Comparison of ENCODE assay signal across 8 cellular contexts in the genomic region with DNA sequence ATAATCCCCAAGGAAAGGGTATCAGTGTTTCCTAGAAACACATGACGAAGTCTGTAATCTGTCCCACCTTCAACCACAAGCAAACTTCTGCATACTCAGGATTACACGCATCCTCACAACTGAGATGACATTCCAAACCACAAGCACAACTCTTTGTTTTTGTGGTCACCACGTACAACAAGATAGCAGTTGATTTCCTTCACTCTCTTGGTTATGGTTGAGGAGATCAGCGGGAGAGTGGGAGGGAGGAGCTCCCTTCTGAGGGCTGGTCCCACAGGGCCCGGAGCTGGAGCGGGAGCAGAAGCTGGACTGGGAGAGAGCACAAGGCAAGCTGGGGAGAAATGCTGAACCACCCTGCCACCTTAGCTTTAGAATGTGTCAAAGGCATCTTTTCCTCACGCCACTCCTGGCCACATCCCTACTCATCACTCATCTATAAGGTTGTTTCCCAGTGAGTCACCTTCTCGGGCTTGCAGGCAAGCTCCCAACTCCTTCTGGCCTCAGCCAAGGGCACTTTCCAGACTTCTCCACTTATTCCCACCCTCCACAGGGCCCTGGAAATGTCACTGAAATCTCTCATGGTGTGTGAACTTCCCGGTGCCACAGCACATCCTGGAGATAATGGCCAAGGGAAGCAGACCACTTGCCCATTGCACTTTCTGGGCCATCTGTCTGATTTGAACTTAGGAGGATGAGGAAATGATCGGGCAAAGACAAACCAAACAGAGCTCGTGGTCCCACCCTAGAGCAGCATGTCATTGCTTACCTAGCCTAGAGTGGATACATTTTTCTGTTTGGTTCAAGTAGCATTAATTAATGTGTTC.
DNase-seq lines count a peak whose midpoint lies in the region; TF ChIP-seq lines count a peak whose summit lies in the region.
"Had no signal": no experiment of that assay in that cellular context is flagged by ENCODE, and none has a peak within 500 bp of the region (broad histone marks: within the 10 kb centered on the region; RNA-seq: fewer than 3 reads in every experiment).

No MANE protein-coding gene starts in this region.

- TF ChIP-seq CTCF in RWPE1 (conservative IDR thresholded peaks at IDR 0.05; ENCODE audit: low read depth), result no peak
- no peak for TF ChIP-seq CTCF in epithelial cell of esophagus (IDR thresholded peaks at IDR 0.05; ENCODE audit: insufficient read depth, low read depth, low read length, missing control alignments)

- POLR2A ChIA-PET in RWPE1 (lab: Yijun Ruan, JAX; ENCODE audit: low non-redundant PET) (interaction anchor here (0.6 kb wide), 1 partner anchor 337 kb away, joined by 3 read pairs; no protein-coding TSS in a partner anchor), HEK293T (lab: Yijun Ruan, JAX) (no interaction called here)

- DNase-seq in GM04504 (ENCODE audit: low read depth), result peak; percentile 67
- DNase-seq in RWPE1 (ENCODE audit: low spot score), result peak; percentile 85
- DNase-seq in epithelial cell of esophagus (ENCODE audit: low read depth), result peak; percentile 96
- DNase-seq in skeletal muscle cell (ENCODE audit: low read depth), result peak; percentile 54
- no peak for DNase-seq in activated CD4-positive, alpha-beta T cell treated with anti-CD3 and anti-CD28 coated beads, Interleukin-2, amount 50 U/mL, for 4 hours
- DNase-seq in NCI-H748 treated with DMSO at 0.1 percent for 48 hours (lab: John Stamatoyannopoulos, UW), result no peak
- DNase-seq in HEK293T (ENCODE audit: extremely low spot score), result no peak
- DNase-seq: stimulated activated naive CD4-positive, alpha-beta T cell had no signal

- no peak overlapping the region for H3K4me3 ChIP-seq in epithelial cell of esophagus (ENCODE audit: low read length)
- H3K4me3 ChIP-seq in skeletal muscle cell (ENCODE audit: low read depth, low read length), result no peak overlapping the region

- peak overlapping the region; percentile 66 for H3K27ac ChIP-seq in RWPE1

- CTCF ChIA-PET in RWPE1 (lab: Yijun Ruan, JAX) (interaction anchor here (0.6 kb wide), 3 partner anchors 24 to 274 kb away, joined by 3 to 4 read pairs (median 3); no protein-coding TSS in a partner anchor), HEK293T (lab: Yijun Ruan, JAX) (no interaction called here)

TF ChIP-seq in HEK293T, 16 proteins besides CTCF, POLR2A, EP300 and RAD21:
- TF ChIP-seq CTBP1 (IDR thresholded peaks at IDR 0.05; ENCODE audit: borderline replicate concordance), result no peak
- no peak for TF ChIP-seq ELF4 (IDR thresholded peaks at IDR 0.05)
- TF ChIP-seq HDGF (IDR thresholded peaks at IDR 0.05; ENCODE audit: borderline replicate concordance), result no peak
- no peak for TF ChIP-seq LEF1 (IDR thresholded peaks at IDR 0.05; ENCODE audit: borderline replicate concordance)

Comparison
In these comparisons a context has a peak if more than half of its experiments do, and no peak if none do; other contexts are left out.
1. DNase-seq: peak in GM04504 (single experiment), RWPE1 (single experiment), epithelial cell of esophagus (single experiment) and skeletal muscle cell (single experiment); none in activated CD4-positive, alpha-beta T cell treated with anti-CD3 and anti-CD28 coated beads, Interleukin-2, amount 50 U/mL, for 4 hours (0 of 2), NCI-H748 treated with DMSO at 0.1 percent for 48 hours (single experiment) and HEK293T (single experiment).